In the genomic region with DNA sequence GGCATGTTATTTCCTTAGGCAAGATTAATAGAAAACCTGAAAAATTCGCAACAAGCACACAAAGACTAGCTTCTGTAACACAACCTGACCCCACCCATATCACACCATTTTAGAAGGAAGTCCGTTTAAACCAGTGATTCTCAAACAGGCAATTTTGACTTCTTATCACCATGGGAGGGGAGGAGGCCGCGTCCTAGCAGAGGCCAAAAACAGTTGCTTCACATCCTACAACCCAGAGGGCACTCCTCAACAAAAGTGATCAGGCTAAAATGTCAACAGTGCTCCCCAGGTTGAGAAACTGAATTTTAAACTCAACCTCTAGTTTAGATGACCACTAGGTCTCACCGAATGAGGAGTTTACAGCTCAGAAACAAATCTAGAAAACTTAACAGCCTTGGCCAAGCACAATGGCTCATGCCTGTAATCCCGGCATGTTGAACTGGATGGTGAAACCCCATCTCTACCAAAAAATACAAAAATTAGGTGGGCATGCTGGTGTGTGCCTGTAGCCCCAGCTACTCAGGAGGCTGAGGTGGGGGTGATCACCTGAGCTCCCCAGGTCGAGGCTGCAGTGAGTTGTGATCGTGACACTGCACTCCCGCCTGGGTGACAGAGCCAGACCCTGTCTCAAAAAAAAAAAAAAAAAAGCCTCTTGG, we compare ENCODE assay signal across 8 cellular contexts. TPM values are rescaled to one million over a fixed set of nuclear protein-coding genes. Genes with fewer than 3 reads are reported as not detected.
DNase-seq lines count a peak whose midpoint lies in the region; ATAC-seq and TF ChIP-seq lines count a peak whose summit lies in the region.

No MANE protein-coding gene starts in this region.

- H3K27me3 Mint-ChIP-seq in mesothelial cell of epicardium (ENCODE audit: low read depth) = no peaks in the 10 kb centered on the region

- H3K27ac Mint-ChIP-seq in mesothelial cell of epicardium = peak overlapping the region; percentile 85

- H3K9me3 ChIP-seq in HUES48 (ENCODE audit: control insufficient read depth, insufficient read depth, low read length) = no peaks in the 10 kb centered on the region

- peaks cover 72% of the 10 kb centered on the region for H3K4me1 Mint-ChIP-seq in mesothelial cell of epicardium

- H3K4me1 ChIP-seq in HUES48 (ENCODE audit: control insufficient read depth, insufficient read depth, low read length) = peaks cover 52% of the 10 kb centered on the region

- DNase-seq in AML-193 (lab: John Stamatoyannopoulos, UW) (peak; percentile 33 to 34), astrocyte of the cerebellum (ENCODE audit: low read depth) (no peak), mesothelial cell of epicardium (ENCODE audit: low spot score in 2 of 2, unreplicated experiment in 2 of 2) (no peak), activated gamma-delta T cell (lab: John Stamatoyannopoulos, UW) (no peak)

- TF ChIP-seq CTCF in astrocyte of the cerebellum (IDR thresholded peaks at IDR 0.05; ENCODE audit: low read depth, low read length, missing control alignments) = no peak
- TF ChIP-seq CTCF in mesothelial cell of epicardium (IDR thresholded peaks at IDR 0.05; ENCODE audit: unreplicated experiment) = no peak

- peak overlapping the region; percentile 79 for H3K4me3 ChIP-seq in HUES48 (ENCODE audit: low read depth, low read length)
- peak overlapping the region; percentile 90 for H3K4me3 ChIP-seq in astrocyte of the cerebellum (ENCODE audit: low read depth, low read length)

- H3K27me3 ChIP-seq in HUES48 (ENCODE audit: control insufficient read depth, insufficient read depth, low read length) = no peaks in the 10 kb centered on the region

- no peak for ATAC-seq in GM18498 (IDR thresholded peaks at IDR 0.05; ENCODE audit: unreplicated experiment)
- no peak for ATAC-seq in HG02759 (IDR thresholded peaks at IDR 0.05; ENCODE audit: unreplicated experiment)
- no peak for ATAC-seq in HG02885 (IDR thresholded peaks at IDR 0.05; ENCODE audit: poor library complexity, unreplicated experiment)

- H3K36me3 Mint-ChIP-seq in mesothelial cell of epicardium = peaks cover 4% of the 10 kb centered on the region

- peak overlapping the region; percentile 89 for H3K4me3 Mint-ChIP-seq in mesothelial cell of epicardium

- peaks cover 57% of the 10 kb centered on the region for H3K36me3 ChIP-seq in HUES48 (ENCODE audit: control insufficient read depth, insufficient read depth, low read length)

- H3K27ac ChIP-seq in HUES48 (ENCODE audit: low read depth, low read length) = peak overlapping the region; percentile 50

- H3K9me3 Mint-ChIP-seq in mesothelial cell of epicardium = no peaks in the 10 kb centered on the region

- in situ Hi-C loops in astrocyte of the cerebellum (cut with HindIII; ENCODE audit: low sequenced_read_pairs) = no loop called here

- peak overlapping the region; percentile 99 for H3K9ac ChIP-seq in HUES48 (ENCODE audit: low read depth, low read length)

RNA-seq across cellular contexts. Expression of gene SNX5, which starts 3.4 kb away (rescaled TPM):
- total RNA-seq in mesothelial cell of epicardium = 130 to 134 TPM (median 133 TPM) in 3 replicates

RNA-seq across cellular contexts. Expression of gene MGME1, which starts 3.6 kb away (rescaled TPM):
- total RNA-seq in mesothelial cell of epicardium = 25.0 to 26.7 TPM (median 25.7 TPM) in 3 replicates

Comparison
In these comparisons a context has a peak if more than half of its experiments do, and no peak if none do; other contexts are left out.
1. DNase-seq: peak in AML-193 (2 of 2); none in astrocyte of the cerebellum (single experiment), mesothelial cell of epicardium (0 of 2) and activated gamma-delta T cell (single experiment).